In genomic region chr16:86930663-86931062, GRCh38 we compare ENCODE assay signal across 31 cellular contexts.
"Had no signal": no experiment of that assay in that cellular context is flagged by ENCODE, and none has a peak within 500 bp of the region (broad histone marks: within the 10 kb centered on the region; RNA-seq: fewer than 3 reads in every experiment).

No MANE protein-coding gene starts in this region.

- H3K27ac Mint-ChIP-seq: activated CD4-positive, alpha-beta memory T cell treated with anti-CD3 and anti-CD28 coated beads, Interleukin-2, amount 10 ng/mL, durations not matched to agents 7 days and 5 days; activated CD4-positive, alpha-beta T cell treated with anti-CD3 and anti-CD28 coated beads, Interleukin-2, amount 10 ng/mL, durations not matched to agents 7 days and 5 days; activated naive CD8-positive, alpha-beta T cell; activated T-helper 17 cell treated with anti-CD3 and anti-CD28 coated beads, Interleukin-2, amount 50 U/mL, for 72 hours; stimulated activated effector memory CD8-positive, alpha-beta T cell treated with anti-CD3 and anti-CD28 coated beads, Interleukin-12 subunit alpha, Interleukin-12 subunit beta, amount 100 ng/mL, for 72 hours; stimulated activated naive CD8-positive, alpha-beta T cell treated with anti-CD3 and anti-CD28 coated beads, Interleukin-15, amount 100 ng/mL, for 72 hours; T-helper 17 cell had no signal

- H3K9me3 Mint-ChIP-seq: activated CD4-positive, alpha-beta memory T cell treated with anti-CD3 and anti-CD28 coated beads, Interleukin-2, amount 10 ng/mL, durations not matched to agents 7 days and 5 days; activated CD4-positive, alpha-beta T cell treated with anti-CD3 and anti-CD28 coated beads, Interleukin-2, amount 10 ng/mL, durations not matched to agents 7 days and 5 days; activated T-cell treated with anti-CD3 and anti-CD28 coated beads, Interleukin-2, amount 50 U/mL, for 4 hours; activated T-helper 17 cell treated with anti-CD3 and anti-CD28 coated beads, Interleukin-2, amount 50 U/mL, for 72 hours; neural crest cell; stimulated activated effector memory CD8-positive, alpha-beta T cell treated with anti-CD3 and anti-CD28 coated beads, Interleukin-12 subunit alpha, Interleukin-12 subunit beta, amount 100 ng/mL, for 72 hours; stimulated activated naive CD8-positive, alpha-beta T cell treated with anti-CD3 and anti-CD28 coated beads, Interleukin-15, amount 100 ng/mL, for 72 hours had no signal

- H3K36me3 Mint-ChIP-seq: activated naive CD8-positive, alpha-beta T cell; stimulated activated effector memory CD8-positive, alpha-beta T cell treated with anti-CD3 and anti-CD28 coated beads, Interleukin-12 subunit alpha, Interleukin-12 subunit beta, amount 100 ng/mL, for 72 hours had no signal

- H3K9ac ChIP-seq: parathyroid adenoma had no signal

- H3K4me1 ChIP-seq: body of pancreas, colonic mucosa, parathyroid adenoma, thyroid gland had no signal

- H2AFZ ChIP-seq: parathyroid adenoma had no signal

- H3K27ac ChIP-seq: body of pancreas, colonic mucosa, gastrocnemius medialis, left lung, lower lobe of right lung, parathyroid adenoma, upper lobe of left lung, vagina had no signal

- FAIRE-seq: islet of Langerhans had no signal

- ATAC-seq: activated T-cell treated with anti-CD3 and anti-CD28 coated beads, Interleukin-2, amount 50 U/mL, for 4 hours; activated T-helper 17 cell treated with anti-CD3 and anti-CD28 coated beads, Interleukin-2, amount 50 U/mL, for 72 hours; lower lobe of right lung; stimulated activated effector memory CD8-positive, alpha-beta T cell treated with anti-CD3 and anti-CD28 coated beads, Interleukin-12 subunit alpha, Interleukin-12 subunit beta, amount 100 ng/mL, for 72 hours; stimulated activated naive CD8-positive, alpha-beta T cell treated with anti-CD3 and anti-CD28 coated beads, Interleukin-15, amount 100 ng/mL, for 72 hours; T-helper 17 cell had no signal

- H3K4me1 Mint-ChIP-seq: activated CD4-positive, alpha-beta memory T cell treated with anti-CD3 and anti-CD28 coated beads, Interleukin-2, amount 10 ng/mL, durations not matched to agents 7 days and 5 days; activated CD4-positive, alpha-beta T cell treated with anti-CD3 and anti-CD28 coated beads, Interleukin-2, amount 10 ng/mL, durations not matched to agents 7 days and 5 days; activated T-helper 17 cell treated with anti-CD3 and anti-CD28 coated beads, Interleukin-2, amount 50 U/mL, for 72 hours; stimulated activated effector memory CD8-positive, alpha-beta T cell treated with anti-CD3 and anti-CD28 coated beads, Interleukin-12 subunit alpha, Interleukin-12 subunit beta, amount 100 ng/mL, for 72 hours; T-helper 17 cell had no signal

- H3K36me3 ChIP-seq: colonic mucosa, gastrocnemius medialis, left lung, lower lobe of right lung, right atrium auricular region, thyroid gland, upper lobe of left lung, vagina, WERI-Rb-1 had no signal

- DNase-seq: activated CD4-positive, alpha-beta memory T cell treated with anti-CD3 and anti-CD28 coated beads, Interleukin-2, amount 10 ng/mL, durations not matched to agents 7 days and 5 days; activated CD4-positive, alpha-beta T cell treated with anti-CD3 and anti-CD28 coated beads, Interleukin-2, amount 10 ng/mL, durations not matched to agents 7 days and 5 days; activated CD4-positive, CD25-positive, alpha-beta regulatory T cell treated with anti-CD3 and anti-CD28 coated beads, Interleukin-2, amount 50 U/mL, for 72 hours; activated naive CD4-positive, alpha-beta T cell treated with Interleukin-2 at 50 U/mL for 16 hours; activated T-cell treated with anti-CD3 and anti-CD28 coated beads, Interleukin-2, amount 50 U/mL, for 4 hours; anterior cingulate cortex; body of pancreas; colonic mucosa; effector CD8-positive, alpha-beta T cell; erythroblast; gastrocnemius medialis; glutamatergic neuron; left lung; lower lobe of right lung; occipital lobe; stimulated activated CD4-positive, alpha-beta T cell treated with anti-CD3 and anti-CD28 coated beads, Interleukin-4, amount 100 ng/mL, for 24 hours; stimulated activated naive CD8-positive, alpha-beta T cell treated with anti-CD3 and anti-CD28 coated beads, Interleukin-15, amount 100 ng/mL, for 72 hours; T-helper 17 cell; T1000; thyroid gland; upper lobe of left lung; WERI-Rb-1 had no signal

- H3K27me3 ChIP-seq: body of pancreas, thyroid gland, vagina had no signal

- H3K4me3 Mint-ChIP-seq: activated CD4-positive, alpha-beta memory T cell treated with anti-CD3 and anti-CD28 coated beads, Interleukin-2, amount 10 ng/mL, durations not matched to agents 7 days and 5 days; activated CD4-positive, alpha-beta T cell treated with anti-CD3 and anti-CD28 coated beads, Interleukin-2, amount 10 ng/mL, durations not matched to agents 7 days and 5 days; activated naive CD8-positive, alpha-beta T cell; activated T-cell treated with anti-CD3 and anti-CD28 coated beads, Interleukin-2, amount 50 U/mL, for 4 hours; activated T-helper 17 cell treated with anti-CD3 and anti-CD28 coated beads, Interleukin-2, amount 50 U/mL, for 72 hours; neural crest cell; stimulated activated effector memory CD8-positive, alpha-beta T cell treated with anti-CD3 and anti-CD28 coated beads, Interleukin-12 subunit alpha, Interleukin-12 subunit beta, amount 100 ng/mL, for 72 hours; stimulated activated naive CD8-positive, alpha-beta T cell treated with anti-CD3 and anti-CD28 coated beads, Interleukin-15, amount 100 ng/mL, for 72 hours; T-helper 17 cell had no signal

- H3K4me3 ChIP-seq: body of pancreas, colonic mucosa, left lung, lower lobe of right lung, skin epidermis, thyroid gland, upper lobe of left lung, vagina had no signal

- H3K9me3 ChIP-seq: body of pancreas, colonic mucosa, gastrocnemius medialis, left lung, lower lobe of right lung, right atrium auricular region, thyroid gland, upper lobe of left lung, vagina had no signal
